In the genomic region with DNA sequence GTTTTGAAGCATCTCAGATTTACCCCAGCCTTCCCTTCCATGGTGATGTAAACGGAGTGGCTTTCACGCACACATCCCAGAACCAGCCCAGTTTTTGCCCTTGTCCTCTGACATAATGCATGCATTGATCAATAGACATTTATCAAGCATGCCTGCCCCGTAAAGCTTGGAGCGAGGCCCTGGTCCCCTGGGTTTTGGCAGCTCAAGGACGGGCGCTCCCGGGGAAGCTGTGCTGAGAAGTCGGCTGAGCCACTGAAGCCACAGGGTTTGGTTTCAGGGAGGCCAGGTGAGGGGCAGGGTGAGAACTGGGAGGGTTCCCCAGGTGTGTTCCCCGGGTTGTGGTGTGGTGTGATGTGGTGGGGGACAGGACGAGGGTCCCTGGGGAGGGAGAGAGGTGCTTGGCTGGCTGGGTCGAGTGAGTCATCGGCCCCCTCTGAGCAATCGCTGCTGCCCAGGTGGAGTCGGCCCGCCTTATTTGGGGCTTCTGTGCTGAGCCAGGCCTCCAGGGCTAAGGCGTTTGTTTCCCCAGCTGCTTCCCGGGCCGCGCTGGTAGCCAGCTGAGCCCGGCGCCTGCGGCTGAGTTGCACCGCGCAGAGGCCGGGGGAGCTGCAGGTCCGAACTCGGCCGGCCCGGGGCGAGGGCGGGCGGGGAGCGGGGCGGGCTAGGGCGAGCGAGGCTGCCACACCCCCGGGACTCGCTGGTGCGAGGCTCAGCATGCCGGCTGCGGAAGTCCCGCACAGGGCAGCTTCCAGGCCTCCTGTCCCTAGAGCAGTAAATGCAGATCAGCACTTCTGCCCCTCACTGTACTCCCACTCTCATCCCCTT, we compare ENCODE assay signal across 8 cellular contexts. TPM values are rescaled to one million over a fixed set of nuclear protein-coding genes. Genes with fewer than 3 reads are reported as not detected.
DNase-seq lines count a peak whose midpoint lies in the region; ATAC-seq, FAIRE-seq and TF ChIP-seq lines count a peak whose summit lies in the region.

No MANE protein-coding gene starts in this region.

- H3K14ac ChIP-seq in H1 (ENCODE audit: insufficient read length): no peak overlapping the region

- H3K18ac ChIP-seq in H1 (ENCODE audit: extremely low read depth, low read length): peak overlapping the region; percentile 51

- peak overlapping the region in 3 of 4 experiments; percentile 11 to 34 (median 25); a peak in 2 of 7 replicates for H3K9ac ChIP-seq in H1 (replicated peaks in 1 of 4; ENCODE audit: extremely low read depth in 1 of 4, low read depth in 3 of 4, low read length in 3 of 4)

- H3K79me2 ChIP-seq in H1 (ENCODE audit: control insufficient read depth in 1 of 2, insufficient read depth in 2 of 2, low read length in 2 of 2): no peaks in the 10 kb centered on the region

- H2BK12ac ChIP-seq in H1 (ENCODE audit: low read depth, low read length): peak overlapping the region; percentile 87; the same call in 1 of the 2 replicates

- 0 out of 2 replicates have a peak overlapping the region, but pooled peaks have one; percentile 72 for H2BK20ac ChIP-seq in H1 (ENCODE audit: low read length)

- peak overlapping the region; percentile 74 to 96 (median 92) for H3K27ac Mint-ChIP-seq in naive thymus-derived CD8-positive, alpha-beta T cell

- 13% methylated on average over 38 of the region's 42 CpGs; no CpG with 5 or more reads in 1 of the 2 experiments for WGBS in H1 (ENCODE audit: extremely low coverage in 1 of 2, insufficient coverage in 1 of 2, insufficient read length in 1 of 2, insufficient replicate concordance in 2 of 2, low coverage in 1 of 2, low lambda C conversion rate in 2 of 2, missing lambda C conversion rate in 1 of 2), 2 experiments
- WGBS in thymus: 17% methylated on average over 42 of the region's 42 CpGs

- 0 out of 2 replicates have a peak overlapping the region, but pooled peaks have one; percentile 72 for H2BK15ac ChIP-seq in H1 (ENCODE audit: low read length)

- H3K4me3 ChIP-seq in H1 (ENCODE audit: extremely low read depth in 1 of 4, insufficient read depth in 2 of 4, low read depth in 3 of 4, low read length in 4 of 4) (peak overlapping the region; percentile 4 to 49 (median 28); a peak in 6 of 8 replicates), thymus (ENCODE audit: low read length) (peak overlapping the region; percentile 31)

- TF ChIP-seq CTCF in H1 (IDR thresholded peaks at IDR 0.05; ENCODE audit: control extremely low read depth in 1 of 3, insufficient read depth in 1 of 3, low read depth in 1 of 3, low read length in 3 of 3): no peak

- H2AK5ac ChIP-seq in H1 (ENCODE audit: low read depth, low read length): no peak overlapping the region

- TF ChIP-seq EP300 in H1 (IDR thresholded peaks at IDR 0.05; ENCODE audit: borderline replicate concordance in 1 of 2, low read depth in 2 of 2, low read length in 2 of 2): no peak

- peak overlapping the region; percentile 66 for H2BK5ac ChIP-seq in H1 (ENCODE audit: low read depth, low read length)

- peak overlapping the region; percentile 78 for H4K5ac ChIP-seq in H1 (ENCODE audit: insufficient read length, low read depth, low read length)

- no peak for FAIRE-seq in H1 (lab: Jason Lieb, UNC)

- CTCF ChIA-PET in H1 (lab: Charles Lee; ENCODE audit: partially characterized antibody): interaction anchor here (0.7 to 2.7 kb wide), 8 partner anchors 10 to 54 kb away, joined by 3 to 7 read pairs (median 3); partner anchors contain the start of gene ATP2B4

- peak overlapping the region; percentile 91 for H4K8ac ChIP-seq in H1 (ENCODE audit: extremely low read depth, insufficient read depth, low read length)

- H3K27me3 Mint-ChIP-seq in naive thymus-derived CD8-positive, alpha-beta T cell: no peaks in the 10 kb centered on the region

- no peak overlapping the region for H3K23ac ChIP-seq in H1 (ENCODE audit: insufficient read length)

- H3K4me1 Mint-ChIP-seq in naive thymus-derived CD8-positive, alpha-beta T cell: peaks cover 20 to 74% (median 54%) of the 10 kb centered on the region in 4 donors

- H4K91ac ChIP-seq in H1 (replicated peaks; ENCODE audit: insufficient read length, low read length): peak overlapping the region; percentile 34

- DNase-seq in DMS53 (lab: John Stamatoyannopoulos, UW): peak; percentile 90
- DNase-seq in NCI-H1092 treated with DMSO at 0.1 percent for 48 hours (lab: John Stamatoyannopoulos, UW): peak; percentile 68
- peak; percentile 40 to 42 for DNase-seq in activated CD8-positive, alpha-beta memory T cell treated with anti-CD3 and anti-CD28 coated beads for 4 hours (ENCODE audit: low read depth in 2 of 2)
- DNase-seq in H1 (ENCODE audit: low read depth in 1 of 2, low spot score in 2 of 2): peak; percentile 38 to 79
- peak; percentile 34 to 73 (median 42) for DNase-seq in naive thymus-derived CD8-positive, alpha-beta T cell
- no peak for DNase-seq in OCI-M2 (lab: John Stamatoyannopoulos, UW; ENCODE audit: unreplicated experiment)

- peak overlapping the region; percentile 91 for H3K4ac ChIP-seq in H1 (replicated peaks; ENCODE audit: insufficient read length, low read depth, low read length)

- H3K27ac ChIP-seq in H1 (ENCODE audit: low read depth, low read length) (peak overlapping the region; percentile 61; the same call in 1 of the 2 replicates), thymus (ENCODE audit: low read depth) (peak overlapping the region; percentile 82)

- H3K79me1 ChIP-seq in H1 (ENCODE audit: low read depth, low read length): no peaks in the 10 kb centered on the region

- H3K4me2 ChIP-seq in H1 (ENCODE audit: insufficient read depth in 1 of 2, low read depth in 2 of 2, low read length in 2 of 2): peak overlapping the region; percentile 46 to 72

- H3K27me3 ChIP-seq in H1 (replicated peaks in 1 of 4; ENCODE audit: control insufficient read depth in 3 of 4, extremely low read depth in 1 of 4, insufficient read depth in 3 of 4, low read length in 3 of 4) (no peaks in the 10 kb centered on the region), thymus (ENCODE audit: control insufficient read depth, insufficient read depth) (no peaks in the 10 kb centered on the region)

- H3K36me3 Mint-ChIP-seq in naive thymus-derived CD8-positive, alpha-beta T cell: peaks cover 0 to 1% (median 0%) of the 10 kb centered on the region in 3 donors

- peaks cover 0 to 8% (median 6%) of the 10 kb centered on the region in 4 experiments; a peak in 6 of 7 replicates for H3K4me1 ChIP-seq in H1 (replicated peaks in 1 of 4; ENCODE audit: control insufficient read depth in 3 of 4, insufficient read depth in 4 of 4, low read length in 3 of 4)
- peaks cover 36% of the 10 kb centered on the region for H3K4me1 ChIP-seq in thymus (ENCODE audit: control insufficient read depth, insufficient read depth, low read length)

- H3K36me3 ChIP-seq in H1 (ENCODE audit: control insufficient read depth in 2 of 4, insufficient read depth in 4 of 4, low read length in 3 of 4) (no peaks in the 10 kb centered on the region), thymus (ENCODE audit: control insufficient read depth, insufficient read depth) (no peaks in the 10 kb centered on the region)

- H3K9me3 ChIP-seq in H1 (ENCODE audit: insufficient read depth in 2 of 2, low read depth in 1 of 2, low read length in 1 of 2): no peaks in the 10 kb centered on the region
- H3K9me3 ChIP-seq in thymus (ENCODE audit: control insufficient read depth): no peaks in the 10 kb centered on the region

- peak; percentile 45 for ATAC-seq in GM21786 (IDR thresholded peaks at IDR 0.05; ENCODE audit: unreplicated experiment)
- ATAC-seq in naive thymus-derived CD8-positive, alpha-beta T cell: peak; percentile 67 to 81

- peak overlapping the region; percentile 93; the same call in 1 of the 2 replicates for H2AFZ ChIP-seq in H1 (ENCODE audit: low read length)

- POLR2A ChIA-PET in H1 (lab: Charles Lee; ENCODE audit: partially characterized antibody): no interaction called here
- POLR2A ChIA-PET in naive thymus-derived CD8-positive, alpha-beta T cell (lab: Charles Lee): interaction anchor here (0.5 to 1.5 kb wide), 5 partner anchors 19 to 36 kb away, joined by 3 to 7 read pairs (median 4); no protein-coding TSS in a partner anchor

- no peak for TF ChIP-seq POLR2A in H1 (IDR thresholded peaks at IDR 0.05; ENCODE audit: control extremely low read depth in 1 of 2, low read depth in 2 of 2, low read length in 2 of 2)

- H3K4me3 Mint-ChIP-seq in naive thymus-derived CD8-positive, alpha-beta T cell: peak overlapping the region; percentile 77 to 89 (median 82)

- no peaks in the 10 kb centered on the region for H4K20me1 ChIP-seq in H1 (replicated peaks in 1 of 2; ENCODE audit: control insufficient read depth in 1 of 2, insufficient read depth in 2 of 2, low read length in 2 of 2)

- no peaks in the 10 kb centered on the region for H3K9me3 Mint-ChIP-seq in naive thymus-derived CD8-positive, alpha-beta T cell

- H3K56ac ChIP-seq in H1 (replicated peaks; ENCODE audit: insufficient read length, low read depth, low read length): no peak overlapping the region

- peaks cover 2% of the 10 kb centered on the region; the same call in 1 of the 2 replicates for H3K23me2 ChIP-seq in H1 (ENCODE audit: low read depth, low read length)

- TF ChIP-seq RAD21 in H1 (IDR thresholded peaks at IDR 0.05 in 1 of 2, conservative IDR thresholded peaks at IDR 0.05 in 1 of 2; ENCODE audit: low read depth in 2 of 2, low read length in 2 of 2): peak in 1 of 2 experiments; percentile 21; a peak in 1 of 4 replicates

- peak overlapping the region; percentile 72 for H2BK120ac ChIP-seq in H1 (replicated peaks; ENCODE audit: low read depth, low read length)

RNA-seq across cellular contexts. Expression of gene ATP2B4, which starts 23.6 kb away (rescaled TPM):
- 11.2 and 12.3 TPM in 2 replicates for total RNA-seq in H1 (2021; fragmentation: NEBNext Ultra II Directional; extraction: Animal tissue kit (Norgen Biotek cat#: 25700))
- polyA plus RNA-seq in H1 (2011; rRNA removed) (12.2 and 17.5 TPM in 2 replicates), thymus (35.5 TPM)
- 17.0 TPM for polyA plus RNA-seq in H1 (2011; cell fraction: cytosol; rRNA removed)
- 27.5 TPM for polyA plus RNA-seq in H1 (2011; cell fraction: nucleus; rRNA removed)
- polyA plus RNA-seq in H1 (2012, experiment 1 of 2): 12.1 to 18.5 TPM (median 15.9 TPM) in 4 replicates
- polyA plus RNA-seq in H1 (2012, experiment 2 of 2): 1.3 TPM
- 16.3 TPM for polyA plus RNA-seq in H1 (2013, experiment 1 of 2)
- polyA plus RNA-seq in H1 (2013, experiment 2 of 2): 14.3 TPM
- polyA minus RNA-seq in H1 (2011; rRNA and poly(A)+ RNA removed): 66.3 and 82.5 TPM in 2 replicates
- polyA minus RNA-seq in H1 (2011; cell fraction: cytosol; rRNA and poly(A)+ RNA removed): 35.2 TPM
- polyA minus RNA-seq in H1 (2011; cell fraction: nucleus; rRNA and poly(A)+ RNA removed): 34.8 TPM
- total RNA-seq in naive thymus-derived CD8-positive, alpha-beta T cell: 10 to 100 TPM; 46.8 to 49.5 TPM
- polyA plus RNA-seq in naive thymus-derived CD8-positive, alpha-beta T cell: 10 to 100 TPM in 1 of 3 donors, 1 to 10 TPM in 2; 4.3 to 17.4 (median 5.3) TPM
